Comparison of ENCODE assay signal across 18 cellular contexts in the genomic region with DNA sequence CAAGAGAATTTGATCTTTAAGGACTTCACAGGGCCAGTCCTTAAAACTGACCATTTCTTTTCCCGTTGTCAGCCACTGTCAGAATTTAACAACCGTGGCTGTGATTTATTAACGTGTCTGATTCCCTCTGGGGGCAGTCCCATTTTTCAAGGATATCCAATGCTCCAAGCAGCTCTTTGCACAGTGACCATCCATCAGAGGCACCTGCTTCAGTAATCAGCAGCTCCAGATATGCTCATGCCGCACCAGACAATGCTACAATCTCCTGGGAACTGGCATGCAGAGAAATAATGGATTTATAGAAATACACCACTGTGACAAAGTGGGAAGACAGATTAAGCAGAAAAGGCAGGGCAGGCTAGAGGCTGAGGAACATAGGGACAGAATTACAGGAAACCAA.
"Had no signal": no experiment of that assay in that cellular context is flagged by ENCODE, and none has a peak within 500 bp of the region (broad histone marks: within the 10 kb centered on the region; RNA-seq: fewer than 3 reads in every experiment).

No MANE protein-coding gene starts in this region.

- H3K4me3 ChIP-seq: hepatocyte, pancreas, transverse colon had no signal

- H3K27ac Mint-ChIP-seq: activated naive CD8-positive, alpha-beta T cell treated with anti-CD3 and anti-CD28 coated beads, Interleukin-2, amount 10 ng/mL, durations not matched to agents 7 days and 5 days; dendritic cell treated with granulocyte-macrophage colony-stimulating factor and Interleukin-4, amounts not matched to agents 40 ng/mL and 50 ng/mL, for 4 days had no signal

- ATAC-seq: pancreas had no signal

- H3K36me3 Mint-ChIP-seq: activated naive CD8-positive, alpha-beta T cell treated with anti-CD3 and anti-CD28 coated beads, Interleukin-2, amount 10 ng/mL, durations not matched to agents 7 days and 5 days had no signal

- H3K4me1 Mint-ChIP-seq: activated naive CD8-positive, alpha-beta T cell treated with anti-CD3 and anti-CD28 coated beads, Interleukin-2, amount 10 ng/mL, durations not matched to agents 7 days and 5 days had no signal

- H3K27me3 Mint-ChIP-seq: dendritic cell treated with granulocyte-macrophage colony-stimulating factor and Interleukin-4, amounts not matched to agents 40 ng/mL and 50 ng/mL, for 4 days had no signal

- H3K4me3 Mint-ChIP-seq: activated naive CD8-positive, alpha-beta T cell treated with anti-CD3 and anti-CD28 coated beads, Interleukin-2, amount 10 ng/mL, durations not matched to agents 7 days and 5 days; dendritic cell treated with granulocyte-macrophage colony-stimulating factor and Interleukin-4, amounts not matched to agents 40 ng/mL and 50 ng/mL, for 4 days had no signal

- H3K9me3 Mint-ChIP-seq: activated naive CD8-positive, alpha-beta T cell treated with anti-CD3 and anti-CD28 coated beads, Interleukin-2, amount 10 ng/mL, durations not matched to agents 7 days and 5 days; dendritic cell treated with granulocyte-macrophage colony-stimulating factor and Interleukin-4, amounts not matched to agents 40 ng/mL and 50 ng/mL, for 4 days had no signal

- DNase-seq: activated CD4-positive, CD25-positive, alpha-beta regulatory T cell treated with anti-CD3 and anti-CD28 coated beads, Interleukin-2, amount 50 U/mL, for 72 hours; activated naive CD4-positive, alpha-beta T cell; activated naive CD8-positive, alpha-beta T cell treated with anti-CD3 and anti-CD28 coated beads, Interleukin-2, amount 10 ng/mL, durations not matched to agents 7 days and 5 days; brain microvascular endothelial cell; cerebellar nuclear complex; effector memory CD4-positive, alpha-beta T cell; kidney; midbrain; pancreas; small intestine; stimulated activated CD4-positive, alpha-beta T cell treated with anti-CD3 and anti-CD28 coated beads, Interleukin-4, amount 100 ng/mL, for 24 hours; stimulated activated naive CD4-positive, alpha-beta T cell treated with Interleukin-2 at 50 U/mL for 16 hours; substantia nigra; T-helper 1 cell; transverse colon had no signal

- H3K27ac ChIP-seq: brain microvascular endothelial cell, epithelial cell of prostate, hepatocyte, pancreas, transverse colon had no signal
